Comparison of ENCODE assay signal across 8 cellular contexts in genomic region chr2:33598472-33599174, GRCh38. TPM values are rescaled to one million over a fixed set of nuclear protein-coding genes. Genes with fewer than 3 reads are reported as not detected.
DNase-seq lines count a peak whose midpoint lies in the region; ATAC-seq and TF ChIP-seq lines count a peak whose summit lies in the region.

No MANE protein-coding gene starts in this region.

- ATAC-seq in HG02852 (IDR thresholded peaks at IDR 0.05; ENCODE audit: unreplicated experiment) (peak; percentile 47), upper lobe of left lung (ENCODE audit: low FRiP score in 2 of 2) (peak; percentile 53 to 66)

- H3K36me3 ChIP-seq in upper lobe of left lung, result peaks cover 0 to 13% (median 3%) of the 10 kb centered on the region in 4 donors

- H3K27me3 Mint-ChIP-seq in nephron progenitor cell (ENCODE audit: low read depth, poor library complexity), result peaks cover 8% of the 10 kb centered on the region

- no peaks in the 10 kb centered on the region for H3K9me3 ChIP-seq in upper lobe of left lung

- no peak for TF ChIP-seq POLR2A in upper lobe of left lung (IDR thresholded peaks at IDR 0.05)

- H3K27ac Mint-ChIP-seq in nephron progenitor cell, result peak overlapping the region; percentile 77

- peak overlapping the region; percentile 84 to 89 (median 86) for H3K27ac ChIP-seq in upper lobe of left lung

- H3K4me1 ChIP-seq in upper lobe of left lung, result peaks cover 10 to 26% (median 15%) of the 10 kb centered on the region in 4 donors

- 1% methylated on average over 17 to 25 of the region's 27 CpGs for WGBS in upper lobe of left lung, 2 donors

- peak overlapping the region; percentile 95 for H3K4me3 Mint-ChIP-seq in nephron progenitor cell

- peaks cover 28% of the 10 kb centered on the region for H3K4me1 Mint-ChIP-seq in nephron progenitor cell

- in situ Hi-C loops in GM13977 (cut with MboI; ENCODE audit: low pct_unique_long_range_greater_than_20kb, low sequenced_read_pairs, unreplicated experiment), result loop anchor here (25.0 kb wide), 1 partner anchor 811 kb away; no protein-coding TSS in a partner anchor

- H3K27me3 ChIP-seq in upper lobe of left lung, result no peaks in the 10 kb centered on the region

- peaks cover 13% of the 10 kb centered on the region for H3K36me3 Mint-ChIP-seq in nephron progenitor cell (ENCODE audit: low read depth)

- H3K9me3 Mint-ChIP-seq in nephron progenitor cell, result no peaks in the 10 kb centered on the region

- TF ChIP-seq CTCF in GM13977 (IDR thresholded peaks at IDR 0.05; ENCODE audit: extremely low read depth, insufficient read depth, missing control alignments) (no peak), nephron progenitor cell (IDR thresholded peaks at IDR 0.05) (no peak), upper lobe of left lung (IDR thresholded peaks at IDR 0.05) (no peak)

- peak; percentile 35 for DNase-seq in A172 (ENCODE audit: low spot score)
- peak; percentile 56 for DNase-seq in GM13977 (ENCODE audit: low spot score)
- peak; percentile 37 for DNase-seq in NCI-H345 (lab: John Stamatoyannopoulos, UW)
- DNase-seq in activated T-cell treated with anti-CD3 and anti-CD28 coated beads for 1 hour (ENCODE audit: low read depth), result peak; percentile 12
- peak; percentile 57 for DNase-seq in fibroblast of gingiva (ENCODE audit: low read depth)
- peak; percentile 52 for DNase-seq in nephron progenitor cell
- DNase-seq in upper lobe of left lung, result peak in 1 of 2 donors; percentile 65

- TF ChIP-seq EP300 in upper lobe of left lung (IDR thresholded peaks at IDR 0.05), result no peak

- H3K4me3 ChIP-seq in upper lobe of left lung, result peak overlapping the region; percentile 75 to 99 (median 90)

RNA-seq across cellular contexts. Expression of gene FAM98A, which starts 0.5 kb away (rescaled TPM):
- total RNA-seq in A172 (2014; rRNA removed; shearing (Covaris generic)), result 34.5 and 43.3 TPM in 2 replicates
- 10 to 100 TPM in 5 of 6 donors, 1 to 10 TPM in 1; 9.0 to 66.3 (median 26.4) TPM for total RNA-seq in upper lobe of left lung
